ENCODE assay signal across 21 cellular contexts in genomic region chr21:38790038-38790437, GRCh38. TPM values are rescaled to one million over a fixed set of nuclear protein-coding genes. Genes with fewer than 3 reads are reported as not detected.
A peak's percentile ranks its signal among the peaks of the same experiment; 100 is the strongest.
DNase-seq lines count a peak whose midpoint lies in the region; ATAC-seq, FAIRE-seq and TF ChIP-seq lines count a peak whose summit lies in the region.
"Had no signal": no experiment of that assay in that cellular context is flagged by ENCODE, and none has a peak within 500 bp of the region (broad histone marks: within the 10 kb centered on the region; RNA-seq: fewer than 3 reads in every experiment).

No MANE protein-coding gene starts in this region.

- H3K27me3 ChIP-seq in Peyer's patch (no peaks in the 10 kb centered on the region), muscle layer of duodenum (ENCODE audit: low read depth, low read length) (no peaks in the 10 kb centered on the region)

- TF ChIP-seq EP300 in A549 (IDR thresholded peaks at IDR 0.05) = no peak

- CTCF ChIA-PET in A549 (lab: Yijun Ruan, JAX) = interaction anchor here (1.7 kb wide), 1 partner anchor 9 kb away, joined by 6 read pairs; no protein-coding TSS in a partner anchor

- no peak for FAIRE-seq in A549 (lab: Jason Lieb, UNC)
- FAIRE-seq: D721Med, GM12892, H1, HepG2, HTR-8/SVneo had no signal

- no peak for TF ChIP-seq RAD21 in A549 (conservative IDR thresholded peaks at IDR 0.05 in 1 of 2, IDR thresholded peaks at IDR 0.05 in 1 of 2)

- H3K9me3 Mint-ChIP-seq in CD14-positive monocyte = peaks cover 0 to 3% (median 0%) of the 10 kb centered on the region in 7 donors
- H3K9me3 Mint-ChIP-seq in osteocyte (ENCODE audit: unreplicated experiment) = peaks cover 6% of the 10 kb centered on the region
- H3K9me3 Mint-ChIP-seq: CD8-positive, alpha-beta T cell had no signal

- peaks cover 0 to 2% (median 0%) of the 10 kb centered on the region in 3 donors for H3K27me3 Mint-ChIP-seq in CD14-positive monocyte (ENCODE audit: low read depth in 3 of 3)
- H3K27me3 Mint-ChIP-seq in osteocyte (ENCODE audit: unreplicated experiment) = no peaks in the 10 kb centered on the region

- no peak for TF ChIP-seq POLR2A in A549 (IDR thresholded peaks at IDR 0.05; ENCODE audit: low read length)
- no peak for TF ChIP-seq POLR2A in Peyer's patch (IDR thresholded peaks at IDR 0.05)

- H3K9me3 ChIP-seq in A549 = 0 out of 3 replicates have a peak, but pooled peaks cover 14% of the 10 kb centered on the region
- H3K9me3 ChIP-seq in Peyer's patch = no peaks in the 10 kb centered on the region
- H3K9me3 ChIP-seq in muscle layer of duodenum (ENCODE audit: control insufficient read depth in 1 of 2, low read length in 2 of 2) = peaks cover 0 to 4% of the 10 kb centered on the region in 2 donors
- H3K9me3 ChIP-seq: HAP-1 had no signal

- H3K27ac Mint-ChIP-seq in CD14-positive monocyte = peak overlapping the region in 1 of 7 donors; percentile 35
- no peak overlapping the region for H3K27ac Mint-ChIP-seq in osteocyte (ENCODE audit: unreplicated experiment)
- H3K27ac Mint-ChIP-seq: CD8-positive, alpha-beta T cell had no signal

- no peaks in the 10 kb centered on the region for H3K36me3 ChIP-seq in Peyer's patch
- no peaks in the 10 kb centered on the region for H3K36me3 ChIP-seq in muscle layer of duodenum (ENCODE audit: control insufficient read depth in 1 of 2, insufficient read depth in 2 of 2, low read length in 2 of 2)
- H3K36me3 ChIP-seq: HAP-1 had no signal

- H3K36me3 Mint-ChIP-seq in CD14-positive monocyte (no peaks in the 10 kb centered on the region), osteocyte (ENCODE audit: unreplicated experiment) (no peaks in the 10 kb centered on the region)
- H3K36me3 Mint-ChIP-seq: CD8-positive, alpha-beta T cell had no signal

- intact Hi-C loops in left colon (cut with DNase I, micrococcal nuclease) = no loop called here
- intact Hi-C loops in CD14-positive monocyte (cut with micrococcal nuclease) = no loop called here

- H3K4me2 ChIP-seq in A549 = no peak overlapping the region

- DNase-seq in A549 (ENCODE audit: low read depth in 1 of 2, low spot score in 1 of 2) (no peak), Peyer's patch (no peak), left colon (peak in 1 of 2 donors; percentile 46), CD14-positive monocyte (ENCODE audit: low spot score) (no peak), hypothalamus (lab: John Stamatoyannopoulos, UW) (no peak), osteocyte (ENCODE audit: extremely low spot score, unreplicated experiment) (no peak)
- DNase-seq: 8988T; ACHN; CD8-positive, alpha-beta T cell; COR-L47; DND-41; GDM1 had no signal

- H3K4me3 Mint-ChIP-seq in CD14-positive monocyte (no peak overlapping the region), osteocyte (ENCODE audit: unreplicated experiment) (no peak overlapping the region)
- H3K4me3 Mint-ChIP-seq: CD8-positive, alpha-beta T cell had no signal

- H3K4me1 ChIP-seq in A549 (peaks cover 44% of the 10 kb centered on the region), Peyer's patch (peaks cover 0 to 51% (median 6%) of the 10 kb centered on the region in 4 donors), muscle layer of duodenum (ENCODE audit: control insufficient read depth in 1 of 2, insufficient read depth in 2 of 2, low read length in 2 of 2) (peaks cover 0 to 4% of the 10 kb centered on the region in 2 donors)
- H3K4me1 ChIP-seq: HAP-1 had no signal

- POLR2A ChIA-PET in A549 (lab: Yijun Ruan, JAX) = no interaction called here

- WGBS in A549 (ENCODE audit: missing lambda C conversion rate) = 83% methylated on average over 8 of the region's 8 CpGs

- TF ChIP-seq CTCF in A549 (IDR thresholded peaks at IDR 0.05) = no peak
- TF ChIP-seq CTCF in Peyer's patch (IDR thresholded peaks at IDR 0.05) = no peak
- no peak for TF ChIP-seq CTCF in CD14-positive monocyte (IDR thresholded peaks at IDR 0.05)
- TF ChIP-seq CTCF in osteocyte (IDR thresholded peaks at IDR 0.05) = no peak

- peak overlapping the region; percentile 89 to 95; a peak in 3 of 6 replicates for H3K27ac ChIP-seq in A549
- H3K27ac ChIP-seq in Peyer's patch = peak overlapping the region in 3 of 4 donors; percentile 59 to 87 (median 86)
- H3K27ac ChIP-seq in muscle layer of duodenum (ENCODE audit: low read length) = peak overlapping the region; percentile 61
- H3K27ac ChIP-seq: C4-2B had no signal

- ATAC-seq in A549 = no peak
- peak; percentile 55 for ATAC-seq in left colon
- ATAC-seq in GM18519 (IDR thresholded peaks at IDR 0.05; ENCODE audit: low FRiP score, unreplicated experiment) = no peak
- ATAC-seq: CD8-positive, alpha-beta T cell; HepG2 had no signal

- H3K4me1 Mint-ChIP-seq in CD14-positive monocyte (peaks cover 15% of the 10 kb centered on the region), osteocyte (ENCODE audit: unreplicated experiment) (peaks cover 5% of the 10 kb centered on the region)

- no peak overlapping the region for H3K4me3 ChIP-seq in A549
- no peak overlapping the region for H3K4me3 ChIP-seq in Peyer's patch
- no peak overlapping the region for H3K4me3 ChIP-seq in muscle layer of duodenum (ENCODE audit: low read depth in 1 of 2, low read length in 2 of 2)
- H3K4me3 ChIP-seq: HAP-1 had no signal

TF ChIP-seq in A549, 52 proteins besides CTCF, POLR2A, EP300 and RAD21:
- TF ChIP-seq HOXB5 (CRISPR knock-in tag; IDR thresholded peaks at IDR 0.05) (no peak), POLR2AphosphoS2 (conservative IDR thresholded peaks at IDR 0.05; ENCODE audit: low read length) (no peak), ZSCAN20 (CRISPR knock-in tag; IDR thresholded peaks at IDR 0.05) (no peak), MAFK (IDR thresholded peaks at IDR 0.05; ENCODE audit: partially characterized antibody) (no peak), TFCP2L1 (CRISPR knock-in tag; IDR thresholded peaks at IDR 0.05) (no peak), ZNF302 (CRISPR knock-in tag; IDR thresholded peaks at IDR 0.05) (no peak), BCL3 (IDR thresholded peaks at IDR 0.05) (no peak), REST (IDR thresholded peaks at IDR 0.05) (no peak), ATOH8 (CRISPR knock-in tag; IDR thresholded peaks at IDR 0.05; ENCODE audit: low read depth) (no peak)

RNA-seq across cellular contexts. Expression of gene ETS2, which starts 15.7 kb away (rescaled TPM):
- polyA plus RNA-seq in A549 (2011; rRNA removed) = 41.6 and 42.6 TPM in 2 replicates
- polyA plus RNA-seq in A549 (2012; cell fraction: cytosol; rRNA removed) = 35.1 and 45.9 TPM in 2 replicates
- 87.4 and 104 TPM in 2 replicates for polyA plus RNA-seq in A549 (2012; cell fraction: nucleus; rRNA removed)
- polyA plus RNA-seq in A549 (2017; fragmentation: RNase III; extraction: RNeasy Plus Mini Kit Qiagen cat#74134 plus additional on column Dnase treatment) = 45.5 to 48.0 TPM (median 46.1 TPM) in 3 replicates
- 38.4 and 46.6 TPM in 2 replicates for polyA minus RNA-seq in A549 (2011; rRNA and poly(A)+ RNA removed)
- total RNA-seq in Peyer's patch = 100 to 1,000 TPM; 127 to 186 (median 147) TPM
- 100 to 1,000 TPM; 158 to 274 TPM for total RNA-seq in left colon
- 10 to 100 TPM; 54.2 to 59.5 TPM for polyA plus RNA-seq in CD14-positive monocyte
- total RNA-seq in osteocyte = 18.2 and 18.8 TPM in 2 replicates
